In the genomic region with DNA sequence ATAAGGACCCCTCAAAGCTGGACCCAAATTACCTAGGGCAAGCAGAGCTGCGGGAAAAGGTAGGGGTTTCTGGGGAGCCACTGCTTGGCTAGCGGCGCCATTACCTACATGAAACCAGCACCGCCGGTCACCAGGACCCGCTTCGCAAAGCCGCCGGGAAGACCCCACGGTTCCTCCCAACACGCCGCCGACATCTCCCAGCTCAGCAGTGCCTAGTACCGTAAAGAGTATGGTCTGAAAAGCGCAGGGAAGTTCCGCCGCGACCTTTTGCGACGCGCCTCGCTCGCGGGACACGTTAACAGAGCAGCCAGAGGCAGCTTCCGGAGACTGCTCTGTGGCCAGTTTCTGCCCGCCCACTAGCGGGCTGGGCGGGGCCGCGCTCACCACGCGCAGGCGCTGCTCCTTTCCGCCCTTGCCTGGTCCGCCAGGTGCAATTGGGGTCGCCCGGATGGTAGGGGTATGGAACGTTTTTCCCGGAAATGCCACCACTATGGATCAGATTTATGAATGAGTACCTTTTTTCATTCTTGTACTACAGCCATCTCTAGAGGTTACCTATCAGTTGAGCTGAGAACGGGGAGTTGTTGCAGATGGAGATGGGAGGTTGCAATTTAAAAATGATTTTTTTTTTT, we compare ENCODE assay signal across 1 cellular context.
TF ChIP-seq lines count a peak whose summit lies in the region.

A gene with protein sequence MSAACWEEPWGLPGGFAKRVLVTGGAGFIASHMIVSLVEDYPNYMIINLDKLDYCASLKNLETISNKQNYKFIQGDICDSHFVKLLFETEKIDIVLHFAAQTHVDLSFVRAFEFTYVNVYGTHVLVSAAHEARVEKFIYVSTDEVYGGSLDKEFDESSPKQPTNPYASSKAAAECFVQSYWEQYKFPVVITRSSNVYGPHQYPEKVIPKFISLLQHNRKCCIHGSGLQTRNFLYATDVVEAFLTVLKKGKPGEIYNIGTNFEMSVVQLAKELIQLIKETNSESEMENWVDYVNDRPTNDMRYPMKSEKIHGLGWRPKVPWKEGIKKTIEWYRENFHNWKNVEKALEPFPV (minus strand): TSS at position 210 of the 632 bp plus-strand sequence. CDS start 16 bp downstream, at position 194.

TF ChIP-seq in K562, 482 proteins besides CTCF, POLR2A, EP300 and RAD21 (continued from another document and continues in another):
- TF ChIP-seq, protein P1, sequence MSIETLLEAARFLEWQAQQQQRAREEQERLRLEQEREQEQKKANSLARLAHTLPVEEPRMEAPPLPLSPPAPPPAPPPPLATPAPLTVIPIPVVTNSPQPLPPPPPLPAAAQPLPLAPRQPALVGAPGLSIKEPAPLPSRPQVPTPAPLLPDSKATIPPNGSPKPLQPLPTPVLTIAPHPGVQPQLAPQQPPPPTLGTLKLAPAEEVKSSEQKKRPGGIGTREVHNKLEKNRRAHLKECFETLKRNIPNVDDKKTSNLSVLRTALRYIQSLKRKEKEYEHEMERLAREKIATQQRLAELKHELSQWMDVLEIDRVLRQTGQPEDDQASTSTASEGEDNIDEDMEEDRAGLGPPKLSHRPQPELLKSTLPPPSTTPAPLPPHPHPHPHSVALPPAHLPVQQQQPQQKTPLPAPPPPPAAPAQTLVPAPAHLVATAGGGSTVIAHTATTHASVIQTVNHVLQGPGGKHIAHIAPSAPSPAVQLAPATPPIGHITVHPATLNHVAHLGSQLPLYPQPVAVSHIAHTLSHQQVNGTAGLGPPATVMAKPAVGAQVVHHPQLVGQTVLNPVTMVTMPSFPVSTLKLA (conservative IDR thresholded peaks at IDR 0.05), result peak; percentile 39 to 65; a peak in 3 of 4 replicates
- TF ChIP-seq, protein P2, sequence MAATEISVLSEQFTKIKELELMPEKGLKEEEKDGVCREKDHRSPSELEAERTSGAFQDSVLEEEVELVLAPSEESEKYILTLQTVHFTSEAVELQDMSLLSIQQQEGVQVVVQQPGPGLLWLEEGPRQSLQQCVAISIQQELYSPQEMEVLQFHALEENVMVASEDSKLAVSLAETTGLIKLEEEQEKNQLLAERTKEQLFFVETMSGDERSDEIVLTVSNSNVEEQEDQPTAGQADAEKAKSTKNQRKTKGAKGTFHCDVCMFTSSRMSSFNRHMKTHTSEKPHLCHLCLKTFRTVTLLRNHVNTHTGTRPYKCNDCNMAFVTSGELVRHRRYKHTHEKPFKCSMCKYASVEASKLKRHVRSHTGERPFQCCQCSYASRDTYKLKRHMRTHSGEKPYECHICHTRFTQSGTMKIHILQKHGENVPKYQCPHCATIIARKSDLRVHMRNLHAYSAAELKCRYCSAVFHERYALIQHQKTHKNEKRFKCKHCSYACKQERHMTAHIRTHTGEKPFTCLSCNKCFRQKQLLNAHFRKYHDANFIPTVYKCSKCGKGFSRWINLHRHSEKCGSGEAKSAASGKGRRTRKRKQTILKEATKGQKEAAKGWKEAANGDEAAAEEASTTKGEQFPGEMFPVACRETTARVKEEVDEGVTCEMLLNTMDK (IDR thresholded peaks at IDR 0.05; ENCODE audit: borderline replicate concordance, insufficient read depth, low read depth, low read length, poor library complexity, severe bottlenecking), result no peak
- no peak for TF ChIP-seq FUS (optimal IDR thresholded peaks at IDR 0.05; ENCODE audit: low read depth, low read length)
- TF ChIP-seq, protein P3, sequence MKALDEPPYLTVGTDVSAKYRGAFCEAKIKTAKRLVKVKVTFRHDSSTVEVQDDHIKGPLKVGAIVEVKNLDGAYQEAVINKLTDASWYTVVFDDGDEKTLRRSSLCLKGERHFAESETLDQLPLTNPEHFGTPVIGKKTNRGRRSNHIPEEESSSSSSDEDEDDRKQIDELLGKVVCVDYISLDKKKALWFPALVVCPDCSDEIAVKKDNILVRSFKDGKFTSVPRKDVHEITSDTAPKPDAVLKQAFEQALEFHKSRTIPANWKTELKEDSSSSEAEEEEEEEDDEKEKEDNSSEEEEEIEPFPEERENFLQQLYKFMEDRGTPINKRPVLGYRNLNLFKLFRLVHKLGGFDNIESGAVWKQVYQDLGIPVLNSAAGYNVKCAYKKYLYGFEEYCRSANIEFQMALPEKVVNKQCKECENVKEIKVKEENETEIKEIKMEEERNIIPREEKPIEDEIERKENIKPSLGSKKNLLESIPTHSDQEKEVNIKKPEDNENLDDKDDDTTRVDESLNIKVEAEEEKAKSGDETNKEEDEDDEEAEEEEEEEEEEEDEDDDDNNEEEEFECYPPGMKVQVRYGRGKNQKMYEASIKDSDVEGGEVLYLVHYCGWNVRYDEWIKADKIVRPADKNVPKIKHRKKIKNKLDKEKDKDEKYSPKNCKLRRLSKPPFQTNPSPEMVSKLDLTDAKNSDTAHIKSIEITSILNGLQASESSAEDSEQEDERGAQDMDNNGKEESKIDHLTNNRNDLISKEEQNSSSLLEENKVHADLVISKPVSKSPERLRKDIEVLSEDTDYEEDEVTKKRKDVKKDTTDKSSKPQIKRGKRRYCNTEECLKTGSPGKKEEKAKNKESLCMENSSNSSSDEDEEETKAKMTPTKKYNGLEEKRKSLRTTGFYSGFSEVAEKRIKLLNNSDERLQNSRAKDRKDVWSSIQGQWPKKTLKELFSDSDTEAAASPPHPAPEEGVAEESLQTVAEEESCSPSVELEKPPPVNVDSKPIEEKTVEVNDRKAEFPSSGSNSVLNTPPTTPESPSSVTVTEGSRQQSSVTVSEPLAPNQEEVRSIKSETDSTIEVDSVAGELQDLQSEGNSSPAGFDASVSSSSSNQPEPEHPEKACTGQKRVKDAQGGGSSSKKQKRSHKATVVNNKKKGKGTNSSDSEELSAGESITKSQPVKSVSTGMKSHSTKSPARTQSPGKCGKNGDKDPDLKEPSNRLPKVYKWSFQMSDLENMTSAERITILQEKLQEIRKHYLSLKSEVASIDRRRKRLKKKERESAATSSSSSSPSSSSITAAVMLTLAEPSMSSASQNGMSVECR (CRISPR knock-in tag; IDR thresholded peaks at IDR 0.05), result peak; percentile 14; the same call in 1 of the 2 replicates
- TF ChIP-seq, protein P4, sequence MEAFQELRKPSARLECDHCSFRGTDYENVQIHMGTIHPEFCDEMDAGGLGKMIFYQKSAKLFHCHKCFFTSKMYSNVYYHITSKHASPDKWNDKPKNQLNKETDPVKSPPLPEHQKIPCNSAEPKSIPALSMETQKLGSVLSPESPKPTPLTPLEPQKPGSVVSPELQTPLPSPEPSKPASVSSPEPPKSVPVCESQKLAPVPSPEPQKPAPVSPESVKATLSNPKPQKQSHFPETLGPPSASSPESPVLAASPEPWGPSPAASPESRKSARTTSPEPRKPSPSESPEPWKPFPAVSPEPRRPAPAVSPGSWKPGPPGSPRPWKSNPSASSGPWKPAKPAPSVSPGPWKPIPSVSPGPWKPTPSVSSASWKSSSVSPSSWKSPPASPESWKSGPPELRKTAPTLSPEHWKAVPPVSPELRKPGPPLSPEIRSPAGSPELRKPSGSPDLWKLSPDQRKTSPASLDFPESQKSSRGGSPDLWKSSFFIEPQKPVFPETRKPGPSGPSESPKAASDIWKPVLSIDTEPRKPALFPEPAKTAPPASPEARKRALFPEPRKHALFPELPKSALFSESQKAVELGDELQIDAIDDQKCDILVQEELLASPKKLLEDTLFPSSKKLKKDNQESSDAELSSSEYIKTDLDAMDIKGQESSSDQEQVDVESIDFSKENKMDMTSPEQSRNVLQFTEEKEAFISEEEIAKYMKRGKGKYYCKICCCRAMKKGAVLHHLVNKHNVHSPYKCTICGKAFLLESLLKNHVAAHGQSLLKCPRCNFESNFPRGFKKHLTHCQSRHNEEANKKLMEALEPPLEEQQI (IDR thresholded peaks at IDR 0.05), result 0 out of 2 replicates have a peak, but pooled peaks have one; percentile 21
- TF ChIP-seq FOXJ2 (tag; IDR thresholded peaks at IDR 0.05), result no peak
- TF ChIP-seq RBFOX2 (IDR thresholded peaks at IDR 0.05; ENCODE audit: low read depth, low read length), result peak; percentile 94
- no peak for TF ChIP-seq ZNF436 (CRISPR knock-in tag; IDR thresholded peaks at IDR 0.05)
- no peak for TF ChIP-seq NFXL1 (CRISPR knock-in tag; IDR thresholded peaks at IDR 0.05)
- TF ChIP-seq ARID2 (IDR thresholded peaks at IDR 0.05), result no peak
- no peak for TF ChIP-seq CBFB (CRISPR knock-in tag; IDR thresholded peaks at IDR 0.05)
- no peak for TF ChIP-seq PRPF4 (IDR thresholded peaks at IDR 0.05; ENCODE audit: insufficient read depth, low read depth, low read length, poor library complexity, severe bottlenecking)
- no peak for TF ChIP-seq ZNF77 (CRISPR knock-in tag; IDR thresholded peaks at IDR 0.05)
- TF ChIP-seq CREBBP (IDR thresholded peaks at IDR 0.05; ENCODE audit: low read depth, low read length), result no peak
- TF ChIP-seq POLR2H (tag; IDR thresholded peaks at IDR 0.05; ENCODE audit: low read depth), result peak; percentile 58; the same call in 1 of the 2 replicates
- TF ChIP-seq KLF6 (CRISPR knock-in tag; IDR thresholded peaks at IDR 0.05; ENCODE audit: borderline replicate concordance), result no peak
- no peak for TF ChIP-seq RFX1 (IDR thresholded peaks at IDR 0.05)
- no peak for TF ChIP-seq SIX5 (IDR thresholded peaks at IDR 0.05; ENCODE audit: borderline replicate concordance in 1 of 2, insufficient read depth in 1 of 2, low read depth in 1 of 2, low read length in 2 of 2)
- TF ChIP-seq, protein P5, sequence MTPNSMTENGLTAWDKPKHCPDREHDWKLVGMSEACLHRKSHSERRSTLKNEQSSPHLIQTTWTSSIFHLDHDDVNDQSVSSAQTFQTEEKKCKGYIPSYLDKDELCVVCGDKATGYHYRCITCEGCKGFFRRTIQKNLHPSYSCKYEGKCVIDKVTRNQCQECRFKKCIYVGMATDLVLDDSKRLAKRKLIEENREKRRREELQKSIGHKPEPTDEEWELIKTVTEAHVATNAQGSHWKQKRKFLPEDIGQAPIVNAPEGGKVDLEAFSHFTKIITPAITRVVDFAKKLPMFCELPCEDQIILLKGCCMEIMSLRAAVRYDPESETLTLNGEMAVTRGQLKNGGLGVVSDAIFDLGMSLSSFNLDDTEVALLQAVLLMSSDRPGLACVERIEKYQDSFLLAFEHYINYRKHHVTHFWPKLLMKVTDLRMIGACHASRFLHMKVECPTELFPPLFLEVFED (CRISPR knock-in tag; conservative IDR thresholded peaks at IDR 0.05), result no peak
- peak; percentile 58; the same call in 1 of the 2 replicates for TF ChIP-seq ETV1 (tag; conservative IDR thresholded peaks at IDR 0.05; ENCODE audit: low read depth)
- TF ChIP-seq PHF21A (IDR thresholded peaks at IDR 0.05; ENCODE audit: borderline replicate concordance, low read depth), result no peak
- TF ChIP-seq, protein P6, sequence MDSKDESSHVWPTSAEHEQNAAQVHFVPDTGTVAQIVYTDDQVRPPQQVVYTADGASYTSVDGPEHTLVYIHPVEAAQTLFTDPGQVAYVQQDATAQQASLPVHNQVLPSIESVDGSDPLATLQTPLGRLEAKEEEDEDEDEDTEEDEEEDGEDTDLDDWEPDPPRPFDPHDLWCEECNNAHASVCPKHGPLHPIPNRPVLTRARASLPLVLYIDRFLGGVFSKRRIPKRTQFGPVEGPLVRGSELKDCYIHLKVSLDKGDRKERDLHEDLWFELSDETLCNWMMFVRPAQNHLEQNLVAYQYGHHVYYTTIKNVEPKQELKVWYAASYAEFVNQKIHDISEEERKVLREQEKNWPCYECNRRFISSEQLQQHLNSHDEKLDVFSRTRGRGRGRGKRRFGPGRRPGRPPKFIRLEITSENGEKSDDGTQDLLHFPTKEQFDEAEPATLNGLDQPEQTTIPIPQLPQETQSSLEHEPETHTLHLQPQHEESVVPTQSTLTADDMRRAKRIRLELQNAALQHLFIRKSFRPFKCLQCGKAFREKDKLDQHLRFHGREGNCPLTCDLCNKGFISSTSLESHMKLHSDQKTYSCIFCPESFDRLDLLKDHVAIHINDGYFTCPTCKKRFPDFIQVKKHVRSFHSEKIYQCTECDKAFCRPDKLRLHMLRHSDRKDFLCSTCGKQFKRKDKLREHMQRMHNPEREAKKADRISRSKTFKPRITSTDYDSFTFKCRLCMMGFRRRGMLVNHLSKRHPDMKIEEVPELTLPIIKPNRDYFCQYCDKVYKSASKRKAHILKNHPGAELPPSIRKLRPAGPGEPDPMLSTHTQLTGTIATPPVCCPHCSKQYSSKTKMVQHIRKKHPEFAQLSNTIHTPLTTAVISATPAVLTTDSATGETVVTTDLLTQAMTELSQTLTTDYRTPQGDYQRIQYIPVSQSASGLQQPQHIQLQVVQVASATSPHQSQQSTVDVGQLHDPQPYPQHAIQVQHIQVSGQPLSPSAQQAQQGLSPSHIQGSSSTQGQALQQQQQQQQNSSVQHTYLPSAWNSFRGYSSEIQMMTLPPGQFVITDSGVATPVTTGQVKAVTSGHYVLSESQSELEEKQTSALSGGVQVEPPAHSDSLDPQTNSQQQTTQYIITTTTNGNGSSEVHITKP (IDR thresholded peaks at IDR 0.05; ENCODE audit: partially characterized antibody), result peak; percentile 22
- TF ChIP-seq C11orf30 (IDR thresholded peaks at IDR 0.05; ENCODE audit: low read depth), result peak; percentile 19; the same call in 1 of the 2 replicates
- no peak for TF ChIP-seq XRCC4 (IDR thresholded peaks at IDR 0.05; ENCODE audit: extremely low read depth, insufficient read depth, insufficient read length)
- TF ChIP-seq ZC3H8 (IDR thresholded peaks at IDR 0.05), result no peak
- TF ChIP-seq, protein P7, sequence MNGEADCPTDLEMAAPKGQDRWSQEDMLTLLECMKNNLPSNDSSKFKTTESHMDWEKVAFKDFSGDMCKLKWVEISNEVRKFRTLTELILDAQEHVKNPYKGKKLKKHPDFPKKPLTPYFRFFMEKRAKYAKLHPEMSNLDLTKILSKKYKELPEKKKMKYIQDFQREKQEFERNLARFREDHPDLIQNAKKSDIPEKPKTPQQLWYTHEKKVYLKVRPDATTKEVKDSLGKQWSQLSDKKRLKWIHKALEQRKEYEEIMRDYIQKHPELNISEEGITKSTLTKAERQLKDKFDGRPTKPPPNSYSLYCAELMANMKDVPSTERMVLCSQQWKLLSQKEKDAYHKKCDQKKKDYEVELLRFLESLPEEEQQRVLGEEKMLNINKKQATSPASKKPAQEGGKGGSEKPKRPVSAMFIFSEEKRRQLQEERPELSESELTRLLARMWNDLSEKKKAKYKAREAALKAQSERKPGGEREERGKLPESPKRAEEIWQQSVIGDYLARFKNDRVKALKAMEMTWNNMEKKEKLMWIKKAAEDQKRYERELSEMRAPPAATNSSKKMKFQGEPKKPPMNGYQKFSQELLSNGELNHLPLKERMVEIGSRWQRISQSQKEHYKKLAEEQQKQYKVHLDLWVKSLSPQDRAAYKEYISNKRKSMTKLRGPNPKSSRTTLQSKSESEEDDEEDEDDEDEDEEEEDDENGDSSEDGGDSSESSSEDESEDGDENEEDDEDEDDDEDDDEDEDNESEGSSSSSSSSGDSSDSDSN (IDR thresholded peaks at IDR 0.05; ENCODE audit: borderline replicate concordance in 1 of 2, low read depth in 2 of 2, low read length in 2 of 2), result 0 out of 4 replicates have a peak, but pooled peaks of 1 of the 2 experiments have one; percentile 22
- TF ChIP-seq SREBF1 (IDR thresholded peaks at IDR 0.05; ENCODE audit: borderline replicate concordance, low read depth, low read length), result no peak
- TF ChIP-seq, protein P8, sequence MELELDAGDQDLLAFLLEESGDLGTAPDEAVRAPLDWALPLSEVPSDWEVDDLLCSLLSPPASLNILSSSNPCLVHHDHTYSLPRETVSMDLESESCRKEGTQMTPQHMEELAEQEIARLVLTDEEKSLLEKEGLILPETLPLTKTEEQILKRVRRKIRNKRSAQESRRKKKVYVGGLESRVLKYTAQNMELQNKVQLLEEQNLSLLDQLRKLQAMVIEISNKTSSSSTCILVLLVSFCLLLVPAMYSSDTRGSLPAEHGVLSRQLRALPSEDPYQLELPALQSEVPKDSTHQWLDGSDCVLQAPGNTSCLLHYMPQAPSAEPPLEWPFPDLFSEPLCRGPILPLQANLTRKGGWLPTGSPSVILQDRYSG (tag; conservative IDR thresholded peaks at IDR 0.05; ENCODE audit: low read depth), result no peak
- no peak for TF ChIP-seq SMAD3 (CRISPR knock-in tag; conservative IDR thresholded peaks at IDR 0.05)
- no peak for TF ChIP-seq ETS2 (tag; IDR thresholded peaks at IDR 0.05; ENCODE audit: borderline replicate concordance, poor library complexity, severe bottlenecking)
- no peak for TF ChIP-seq ZNF668 (CRISPR knock-in tag; IDR thresholded peaks at IDR 0.05)
- no peak for TF ChIP-seq SMARCC2 (IDR thresholded peaks at IDR 0.05; ENCODE audit: low read depth)
- no peak for TF ChIP-seq ZNF384 (IDR thresholded peaks at IDR 0.05; ENCODE audit: low read depth, low read length)
- 0 out of 2 replicates have a peak, but pooled peaks have one; percentile 22 for TF ChIP-seq SIN3B (IDR thresholded peaks at IDR 0.05; ENCODE audit: low read depth)
